ENCODE assay signal across 16 cellular contexts in the genomic region with DNA sequence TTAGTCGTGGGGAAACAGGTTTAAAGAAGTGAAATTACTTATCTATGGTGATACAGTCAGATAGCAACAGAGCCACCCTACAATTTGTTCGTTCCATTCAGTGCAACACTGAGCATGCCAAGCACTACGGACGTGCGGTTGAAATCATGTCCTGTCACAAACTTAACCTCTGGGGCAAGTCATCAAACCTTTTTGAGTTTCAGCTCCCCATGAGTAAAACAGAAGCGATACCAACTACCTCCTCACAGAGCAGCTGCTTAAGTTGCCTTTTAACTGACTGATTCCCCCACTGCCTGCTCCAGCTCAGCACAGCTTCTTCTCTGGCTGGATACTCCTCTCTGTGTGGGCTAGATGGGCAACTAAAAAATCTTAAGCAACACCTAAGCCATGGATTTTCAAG. TPM values are rescaled to one million over a fixed set of nuclear protein-coding genes. Genes with fewer than 3 reads are reported as not detected.
DNase-seq lines count a peak whose midpoint lies in the region; ATAC-seq and TF ChIP-seq lines count a peak whose summit lies in the region.
"Had no signal": no experiment of that assay in that cellular context is flagged by ENCODE, and none has a peak within 500 bp of the region (broad histone marks: within the 10 kb centered on the region; RNA-seq: fewer than 3 reads in every experiment).

No MANE protein-coding gene starts in this region.

- CTCF ChIA-PET in activated CD8-positive, alpha-beta T cell treated with anti-CD3 and anti-CD28 coated beads for 36 hours (lab: Charles Lee), result interaction anchor here (1.6 kb wide), 1 partner anchor 34 kb away, joined by 7 read pairs; no protein-coding TSS in a partner anchor
- CTCF ChIA-PET in activated CD8-positive, alpha-beta T cell treated with anti-CD3 and anti-CD28 coated beads, Interleukin-2, amount 10 ng/mL, durations not matched to agents 7 days and 5 days (lab: Charles Lee), result no interaction called here

- H3K4me1 Mint-ChIP-seq in activated CD8-positive, alpha-beta T cell treated with anti-CD3 and anti-CD28 coated beads for 36 hours (ENCODE audit: low read depth), result peaks cover 29% of the 10 kb centered on the region
- H3K4me1 Mint-ChIP-seq in activated CD8-positive, alpha-beta T cell treated with anti-CD3 and anti-CD28 coated beads, Interleukin-2, amount 10 ng/mL, durations not matched to agents 7 days and 5 days (ENCODE audit: low read depth), result peaks cover 15% of the 10 kb centered on the region
- H3K4me1 Mint-ChIP-seq in stimulated activated memory B cell treated with anti-CD40 and anti-IgM and Interleukin-4, amounts not matched to agents 10 μg/mL and 1 μg/mL and 100 μg/mL, for 72 hours, result no peaks in the 10 kb centered on the region
- H3K4me1 Mint-ChIP-seq: central memory CD8-positive, alpha-beta T cell had no signal

- H3K27ac Mint-ChIP-seq in activated CD8-positive, alpha-beta T cell treated with anti-CD3 and anti-CD28 coated beads for 36 hours, result peak overlapping the region; percentile 57
- H3K27ac Mint-ChIP-seq in activated CD8-positive, alpha-beta T cell treated with anti-CD3 and anti-CD28 coated beads, Interleukin-2, amount 10 ng/mL, durations not matched to agents 7 days and 5 days, result no peak overlapping the region
- H3K27ac Mint-ChIP-seq in stimulated activated memory B cell treated with anti-CD40 and anti-IgM and Interleukin-4, amounts not matched to agents 10 μg/mL and 1 μg/mL and 100 μg/mL, for 72 hours, result no peak overlapping the region
- H3K27ac Mint-ChIP-seq: T-cell had no signal

- H3K9me3 Mint-ChIP-seq in activated CD8-positive, alpha-beta T cell treated with anti-CD3 and anti-CD28 coated beads for 36 hours, result no peaks in the 10 kb centered on the region
- no peaks in the 10 kb centered on the region for H3K9me3 Mint-ChIP-seq in activated CD8-positive, alpha-beta T cell treated with anti-CD3 and anti-CD28 coated beads, Interleukin-2, amount 10 ng/mL, durations not matched to agents 7 days and 5 days (ENCODE audit: insufficient read depth)
- H3K9me3 Mint-ChIP-seq in stimulated activated memory B cell treated with anti-CD40 and anti-IgM and Interleukin-4, amounts not matched to agents 10 μg/mL and 1 μg/mL and 100 μg/mL, for 72 hours, result no peaks in the 10 kb centered on the region
- H3K9me3 Mint-ChIP-seq: central memory CD8-positive, alpha-beta T cell; T-cell had no signal

- no peaks in the 10 kb centered on the region for H3K27me3 Mint-ChIP-seq in activated CD8-positive, alpha-beta T cell treated with anti-CD3 and anti-CD28 coated beads for 36 hours
- H3K27me3 Mint-ChIP-seq in activated CD8-positive, alpha-beta T cell treated with anti-CD3 and anti-CD28 coated beads, Interleukin-2, amount 10 ng/mL, durations not matched to agents 7 days and 5 days (ENCODE audit: low read depth), result no peaks in the 10 kb centered on the region
- no peaks in the 10 kb centered on the region for H3K27me3 Mint-ChIP-seq in stimulated activated memory B cell treated with anti-CD40 and anti-IgM and Interleukin-4, amounts not matched to agents 10 μg/mL and 1 μg/mL and 100 μg/mL, for 72 hours
- H3K27me3 Mint-ChIP-seq: central memory CD8-positive, alpha-beta T cell had no signal

- no peak for DNase-seq in activated CD8-positive, alpha-beta T cell treated with anti-CD3 and anti-CD28 coated beads for 36 hours
- no peak for DNase-seq in activated CD8-positive, alpha-beta T cell treated with anti-CD3 and anti-CD28 coated beads, Interleukin-2, amount 10 ng/mL, durations not matched to agents 7 days and 5 days
- no peak for DNase-seq in kidney tubule cell (ENCODE audit: low spot score)
- DNase-seq in pons (ENCODE audit: low spot score), result no peak
- DNase-seq in stimulated activated naive CD4-positive, alpha-beta T cell (lab: John Stamatoyannopoulos, UW), result no peak
- DNase-seq: NCI-H69; nucleus accumbens; stimulated activated CD4-positive, alpha-beta T cell treated with anti-CD3 and anti-CD28 coated beads, Interleukin-4, amount 100 ng/mL, for 4 hours; T-cell had no signal

- intact Hi-C loops in activated CD8-positive, alpha-beta T cell treated with anti-CD3 and anti-CD28 coated beads for 36 hours (cut with micrococcal nuclease), result loop anchor here (5.0 kb wide), 1 partner anchor 34 kb away; a partner anchor contains a TSS

- POLR2A ChIA-PET in activated CD8-positive, alpha-beta T cell treated with anti-CD3 and anti-CD28 coated beads for 36 hours (lab: Charles Lee), result no interaction called here
- POLR2A ChIA-PET in activated CD8-positive, alpha-beta T cell treated with anti-CD3 and anti-CD28 coated beads, Interleukin-2, amount 10 ng/mL, durations not matched to agents 7 days and 5 days (lab: Charles Lee), result no interaction called here

- no peaks in the 10 kb centered on the region for H3K36me3 Mint-ChIP-seq in activated CD8-positive, alpha-beta T cell treated with anti-CD3 and anti-CD28 coated beads for 36 hours (ENCODE audit: low read depth)
- no peaks in the 10 kb centered on the region for H3K36me3 Mint-ChIP-seq in activated CD8-positive, alpha-beta T cell treated with anti-CD3 and anti-CD28 coated beads, Interleukin-2, amount 10 ng/mL, durations not matched to agents 7 days and 5 days (ENCODE audit: low read depth)
- H3K36me3 Mint-ChIP-seq in stimulated activated memory B cell treated with anti-CD40 and anti-IgM and Interleukin-4, amounts not matched to agents 10 μg/mL and 1 μg/mL and 100 μg/mL, for 72 hours, result no peaks in the 10 kb centered on the region
- H3K36me3 Mint-ChIP-seq: T-cell had no signal

- peak; percentile 41 for ATAC-seq in activated CD8-positive, alpha-beta T cell treated with anti-CD3 and anti-CD28 coated beads for 36 hours
- ATAC-seq in activated CD8-positive, alpha-beta T cell treated with anti-CD3 and anti-CD28 coated beads, Interleukin-2, amount 10 ng/mL, durations not matched to agents 7 days and 5 days, result no peak
- ATAC-seq in GM21786 (IDR thresholded peaks at IDR 0.05; ENCODE audit: unreplicated experiment), result peak; percentile 46
- peak; percentile 78 for ATAC-seq in HG03175 (IDR thresholded peaks at IDR 0.05; ENCODE audit: unreplicated experiment)
- ATAC-seq in stimulated activated memory B cell treated with anti-CD40 and anti-IgM and Interleukin-4, amounts not matched to agents 10 μg/mL and 1 μg/mL and 100 μg/mL, for 72 hours, result peak; percentile 88
- ATAC-seq: K562, T-cell had no signal

- no peak overlapping the region for H3K4me3 Mint-ChIP-seq in activated CD8-positive, alpha-beta T cell treated with anti-CD3 and anti-CD28 coated beads for 36 hours
- H3K4me3 Mint-ChIP-seq in activated CD8-positive, alpha-beta T cell treated with anti-CD3 and anti-CD28 coated beads, Interleukin-2, amount 10 ng/mL, durations not matched to agents 7 days and 5 days, result no peak overlapping the region
- H3K4me3 Mint-ChIP-seq in stimulated activated memory B cell treated with anti-CD40 and anti-IgM and Interleukin-4, amounts not matched to agents 10 μg/mL and 1 μg/mL and 100 μg/mL, for 72 hours, result no peak overlapping the region
- H3K4me3 Mint-ChIP-seq: central memory CD8-positive, alpha-beta T cell; T-cell had no signal

- no peak for TF ChIP-seq CTCF in activated CD8-positive, alpha-beta T cell treated with anti-CD3 and anti-CD28 coated beads for 36 hours (IDR thresholded peaks at IDR 0.05)

RNA-seq across cellular contexts. Expression of a gene that starts 36.0 kb away (rescaled TPM):
- 1 to 10 TPM in 1 of 2 experiments, under 1 TPM in 1; 0.68 to 1.0 TPM for total RNA-seq in activated CD8-positive, alpha-beta T cell treated with anti-CD3 and anti-CD28 coated beads for 36 hours
- total RNA-seq in activated CD8-positive, alpha-beta T cell treated with anti-CD3 and anti-CD28 coated beads, Interleukin-2, amount 10 ng/mL, durations not matched to agents 7 days and 5 days, result under 1 TPM; 0.37 to 0.63 TPM
- total RNA-seq: A673, K562, tibial nerve had no signal
